Comparison of ENCODE assay signal across 8 cellular contexts in genomic region chr1:61743432-61743705, GRCh38. TPM values are rescaled to one million over a fixed set of nuclear protein-coding genes. Genes with fewer than 3 reads are reported as not detected.
DNase-seq lines count a peak whose midpoint lies in the region; ATAC-seq, FAIRE-seq and TF ChIP-seq lines count a peak whose summit lies in the region.

No MANE protein-coding gene starts in this region.

- dilution Hi-C loops in mammary epithelial cell (cut with HindIII; ENCODE audit: low sequenced_read_pairs): no loop called here

- H4K8ac ChIP-seq in mesendoderm (ENCODE audit: low read depth, low read length): no peak overlapping the region

- H3K18ac ChIP-seq in mesendoderm (ENCODE audit: low read length): peak overlapping the region; percentile 97

- peak overlapping the region; percentile 87 for H2AFZ ChIP-seq in mammary epithelial cell (ENCODE audit: low read depth, low read length)

- H3K27me3 ChIP-seq in mammary epithelial cell (ENCODE audit: insufficient read depth, low read length): no peaks in the 10 kb centered on the region
- no peaks in the 10 kb centered on the region for H3K27me3 ChIP-seq in mesendoderm (ENCODE audit: insufficient read depth, low read length, poor library complexity)
- H3K27me3 ChIP-seq in transverse colon: no peaks in the 10 kb centered on the region

- H4K20me1 ChIP-seq in mammary epithelial cell (ENCODE audit: insufficient read depth, low read length): no peaks in the 10 kb centered on the region

- no peak overlapping the region for H2BK15ac ChIP-seq in mesendoderm (replicated peaks; ENCODE audit: low read depth)

- peak overlapping the region; percentile 48 for H2BK120ac ChIP-seq in mesendoderm (ENCODE audit: low read depth, low read length)

- H3K36me3 ChIP-seq in mammary epithelial cell (ENCODE audit: insufficient read depth, low read length) (no peaks in the 10 kb centered on the region), mesendoderm (ENCODE audit: control insufficient read depth, insufficient read depth, low read length) (no peaks in the 10 kb centered on the region), transverse colon (no peaks in the 10 kb centered on the region)

- H3K4ac ChIP-seq in mesendoderm (ENCODE audit: low read depth, low read length): no peak overlapping the region

- no peak overlapping the region for H2AK5ac ChIP-seq in mesendoderm (ENCODE audit: low read length)

- in situ Hi-C loops in mammary epithelial cell (cut with MboI; ENCODE audit: low sequenced_read_pairs in 2 of 2) (no loop called here), transverse colon (cut with MboI; ENCODE audit: low pct_ligation_motif_present in 1 of 4, low pct_unique_long_range_greater_than_20kb in 1 of 4, low sequenced_read_pairs in 3 of 4) (no loop called here)

- TF ChIP-seq POLR2A in transverse colon (IDR thresholded peaks at IDR 0.05): no peak

- TF ChIP-seq EP300 in transverse colon (IDR thresholded peaks at IDR 0.05; ENCODE audit: low read depth): no peak

- H3K9ac ChIP-seq in mammary epithelial cell (ENCODE audit: insufficient read depth, low read length) (peak overlapping the region; percentile 94), mesendoderm (ENCODE audit: low read length) (peak overlapping the region; percentile 69)

- 13% methylated on average over 5 of the region's 5 CpGs for WGBS in mammary epithelial cell (ENCODE audit: low coverage, missing lambda C conversion rate)
- no CpG with 5 or more reads among the region's 5 CpGs for WGBS in mesendoderm (ENCODE audit: extremely low coverage, insufficient coverage, low lambda C conversion rate)
- 44% methylated on average over 5 of the region's 5 CpGs; no CpG with 5 or more reads in 1 of the 2 donors for WGBS in transverse colon (ENCODE audit: low coverage in 1 of 2), 2 donors

- H3K4me1 ChIP-seq in mammary epithelial cell (ENCODE audit: insufficient read depth, low read length) (peaks cover 12% of the 10 kb centered on the region), mesendoderm (ENCODE audit: control insufficient read depth, low read depth, low read length) (peaks cover 8% of the 10 kb centered on the region), transverse colon (peaks cover 0 to 28% (median 15%) of the 10 kb centered on the region in 4 donors)

- H3K27ac Mint-ChIP-seq in activated T-cell treated with anti-CD3 and anti-CD28 coated beads, Interleukin-2, amount 50 U/mL, for 72 hours: no peak overlapping the region

- no peaks in the 10 kb centered on the region for H3K27me3 Mint-ChIP-seq in activated T-cell treated with anti-CD3 and anti-CD28 coated beads, Interleukin-2, amount 50 U/mL, for 72 hours (ENCODE audit: low read depth)

- no peaks in the 10 kb centered on the region for H3K9me3 ChIP-seq in mammary epithelial cell (replicated peaks; ENCODE audit: insufficient read depth, low read length)
- H3K9me3 ChIP-seq in transverse colon: no peaks in the 10 kb centered on the region

- H3K4me1 Mint-ChIP-seq in activated T-cell treated with anti-CD3 and anti-CD28 coated beads, Interleukin-2, amount 50 U/mL, for 72 hours (ENCODE audit: low read depth): peaks cover 36% of the 10 kb centered on the region

- H3K9me3 Mint-ChIP-seq in activated T-cell treated with anti-CD3 and anti-CD28 coated beads, Interleukin-2, amount 50 U/mL, for 72 hours: no peaks in the 10 kb centered on the region

- CTCF ChIA-PET in mammary epithelial cell (lab: Charles Lee; ENCODE audit: low non-redundant PET): no interaction called here

- H3K4me3 ChIP-seq in mammary epithelial cell (replicated peaks in 1 of 3; ENCODE audit: insufficient read depth in 1 of 3, low read depth in 2 of 3, low read length in 3 of 3) (peak overlapping the region; percentile 79 to 87 (median 83)), mesendoderm (ENCODE audit: low read length) (no peak overlapping the region), transverse colon (peak overlapping the region in 3 of 4 donors; percentile 94 to 98 (median 97))

- H3K4me3 Mint-ChIP-seq in activated T-cell treated with anti-CD3 and anti-CD28 coated beads, Interleukin-2, amount 50 U/mL, for 72 hours: peak overlapping the region; percentile 73 to 75

- FAIRE-seq in HTR-8/SVneo (lab: Jason Lieb, UNC): no peak

- peaks cover 1% of the 10 kb centered on the region for H3K79me1 ChIP-seq in mesendoderm (ENCODE audit: low read length)

- ATAC-seq in activated T-cell treated with anti-CD3 and anti-CD28 coated beads, Interleukin-2, amount 50 U/mL, for 72 hours (replicated peaks in 1 of 2): no peak

- H3K4me2 ChIP-seq in mammary epithelial cell (ENCODE audit: insufficient read depth, low read depth, low read length) (peak overlapping the region; percentile 91), mesendoderm (ENCODE audit: low read length) (peak overlapping the region; percentile 12)

- no TSS peak for BruUV-seq in mammary epithelial cell (replicated peaks; lab: Mats Ljungman, UMichigan)

- intact Hi-C loops in mammary epithelial cell (cut with micrococcal nuclease) (no loop called here), transverse colon (cut with DNase I; ENCODE audit: low total_unique reads) (no loop called here)

- peak overlapping the region; percentile 83 for H3K56ac ChIP-seq in mesendoderm (ENCODE audit: low read length)

- H4K5ac ChIP-seq in mesendoderm (ENCODE audit: low read length): no peak overlapping the region

- no peak overlapping the region for H2BK5ac ChIP-seq in mesendoderm (ENCODE audit: low read length)

- no peak for DNase-seq in activated T-cell treated with anti-CD3 and anti-CD28 coated beads, Interleukin-2, amount 50 U/mL, for 72 hours
- DNase-seq in activated T-cell treated with anti-CD3 and anti-CD28 coated beads for 4 hours: no peak
- peak; percentile 18 for DNase-seq in mammary epithelial cell
- DNase-seq in mesendoderm: no peak
- DNase-seq in transverse colon: no peak
- no peak for DNase-seq in NCI-H1092 (lab: John Stamatoyannopoulos, UW)
- DNase-seq in NCI-H2227 (lab: John Stamatoyannopoulos, UW; ENCODE audit: unreplicated experiment): no peak
- no peak for DNase-seq in HTR-8/SVneo (ENCODE audit: insufficient read length, low spot score)

- H3K27ac ChIP-seq in mammary epithelial cell (ENCODE audit: insufficient read depth, low read depth, low read length) (peak overlapping the region; percentile 78), mesendoderm (ENCODE audit: low read depth, low read length) (peak overlapping the region; percentile 82), transverse colon (peak overlapping the region; percentile 97 to 98 (median 98))

- H3K23ac ChIP-seq in mesendoderm (ENCODE audit: low read length): no peak overlapping the region

- no peak for TF ChIP-seq CTCF in mammary epithelial cell (conservative IDR thresholded peaks at IDR 0.05 in 1 of 2, IDR thresholded peaks at IDR 0.05 in 1 of 2; ENCODE audit: extremely low read depth in 1 of 2, insufficient read depth in 1 of 2, low read depth in 1 of 2, low read length in 2 of 2)
- TF ChIP-seq CTCF in transverse colon (IDR thresholded peaks at IDR 0.05): no peak

- peaks cover 60% of the 10 kb centered on the region for H3K79me2 ChIP-seq in mammary epithelial cell (ENCODE audit: insufficient read depth, low read length)
- peaks cover 13% of the 10 kb centered on the region for H3K79me2 ChIP-seq in mesendoderm (ENCODE audit: control insufficient read depth, insufficient read depth, low read length)

- peaks cover 0 to 3% of the 10 kb centered on the region in 2 donors for H3K36me3 Mint-ChIP-seq in activated T-cell treated with anti-CD3 and anti-CD28 coated beads, Interleukin-2, amount 50 U/mL, for 72 hours (ENCODE audit: insufficient read depth in 2 of 2)

RNA-seq across cellular contexts. Expression of gene PATJ, which starts 1.1 kb away (rescaled TPM):
- 10 to 100 TPM; 21.6 to 25.3 TPM for total RNA-seq in activated T-cell treated with anti-CD3 and anti-CD28 coated beads, Interleukin-2, amount 50 U/mL, for 72 hours
- total RNA-seq in mammary epithelial cell: 10 to 100 TPM; 53.3 to 73.4 TPM
- polyA plus RNA-seq in mammary epithelial cell: 10.9 TPM
- polyA minus RNA-seq in mammary epithelial cell: 41.4 TPM
- polyA plus RNA-seq in mesendoderm (2013, experiment 1 of 2): 14.2 TPM
- 14.8 TPM for polyA plus RNA-seq in mesendoderm (2013, experiment 2 of 2)
- 100 to 1,000 TPM; 119 to 299 (median 149) TPM for total RNA-seq in transverse colon

RNA-seq across cellular contexts. Expression of gene TM2D1, which starts 18.4 kb away (rescaled TPM):
- 10 to 100 TPM; 28.7 to 35.3 TPM for total RNA-seq in activated T-cell treated with anti-CD3 and anti-CD28 coated beads, Interleukin-2, amount 50 U/mL, for 72 hours
- total RNA-seq in mammary epithelial cell: 10 to 100 TPM; 38.3 to 42.0 TPM
- 34.7 TPM for polyA plus RNA-seq in mammary epithelial cell
- polyA minus RNA-seq in mammary epithelial cell: 7.1 TPM
- 16.5 TPM for polyA plus RNA-seq in mesendoderm (2013, experiment 1 of 2)
- polyA plus RNA-seq in mesendoderm (2013, experiment 2 of 2): 16.5 TPM
- total RNA-seq in transverse colon: 10 to 100 TPM in 3 of 4 donors, 1 to 10 TPM in 1; 4.6 to 92.0 (median 62.6) TPM
